In the genomic region with DNA sequence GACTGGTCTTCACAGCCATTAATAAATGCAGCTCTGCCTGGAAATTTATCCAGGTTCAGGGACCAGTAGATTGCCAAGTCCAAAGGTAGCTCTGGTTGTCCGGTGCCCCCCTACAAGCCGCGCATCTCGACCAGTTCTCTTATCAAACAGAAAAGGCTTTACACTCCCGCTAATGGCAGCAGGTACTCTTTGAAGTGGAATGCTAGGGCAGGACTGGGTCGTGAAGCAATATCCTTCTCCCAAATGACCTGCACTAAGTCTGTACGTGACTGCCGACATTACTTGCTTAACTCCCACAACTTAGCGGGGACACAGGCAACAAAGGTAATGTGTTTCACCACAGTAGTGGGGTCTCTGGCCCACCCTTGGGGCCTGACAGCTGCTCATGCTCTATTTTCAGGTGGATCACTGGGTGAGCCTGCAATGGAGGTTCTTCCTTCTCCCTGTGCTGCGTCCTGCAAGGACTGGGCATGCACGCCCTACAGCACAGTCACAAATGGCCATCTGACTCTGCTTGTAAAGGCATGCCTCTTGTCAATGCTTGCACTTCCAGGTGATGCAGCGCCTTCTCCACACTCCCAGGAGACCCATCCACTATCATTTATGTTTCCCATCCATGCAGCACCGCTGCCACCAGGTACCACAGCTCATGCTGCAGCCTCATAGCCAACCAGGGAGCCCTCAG, we compare ENCODE assay signal across 13 cellular contexts.
DNase-seq lines count a peak whose midpoint lies in the region; ATAC-seq, FAIRE-seq and TF ChIP-seq lines count a peak whose summit lies in the region.
"Had no signal": no experiment of that assay in that cellular context is flagged by ENCODE, and none has a peak within 500 bp of the region (broad histone marks: within the 10 kb centered on the region; RNA-seq: fewer than 3 reads in every experiment).

No MANE protein-coding gene starts in this region.

- intact Hi-C loops in HepG2 (cut with micrococcal nuclease; ENCODE audit: unreplicated experiment) = no loop called here
- intact Hi-C loops in right lobe of liver (cut with DNase I) = no loop called here
- intact Hi-C loops in K562 (cut with micrococcal nuclease) = loop anchor here (1.0 kb wide), 1 partner anchor 330 kb away; no protein-coding TSS in a partner anchor

- no peak for TF ChIP-seq POLR2A in HepG2 (IDR thresholded peaks at IDR 0.05; ENCODE audit: insufficient read depth in 1 of 2, low read depth in 2 of 2, low read length in 2 of 2)
- TF ChIP-seq POLR2A in right lobe of liver (IDR thresholded peaks at IDR 0.05) = no peak
- TF ChIP-seq POLR2A in K562 (conservative IDR thresholded peaks at IDR 0.05) = no peak

- FAIRE-seq in HepG2 (lab: Jason Lieb, UNC) (no peak), K562 (lab: Jason Lieb, UNC) (no peak)
- FAIRE-seq: GM18507 had no signal

- TF ChIP-seq CTCF in HepG2 (CRISPR knock-in tag; IDR thresholded peaks at IDR 0.05) (no peak), right lobe of liver (IDR thresholded peaks at IDR 0.05) (no peak), K562 (IDR thresholded peaks at IDR 0.05 in 2 of 3, conservative IDR thresholded peaks at IDR 0.05 in 1 of 3; ENCODE audit: insufficient read depth in 2 of 3, low read depth in 1 of 3, low read length in 3 of 3) (no peak), foreskin keratinocyte (conservative IDR thresholded peaks at IDR 0.05) (no peak), foreskin fibroblast (IDR thresholded peaks at IDR 0.05; ENCODE audit: low read depth, low read length) (no peak)

- peak overlapping the region in 2 of 3 experiments; percentile 4 to 17; a peak in 2 of 6 replicates for H3K4me3 ChIP-seq in HepG2 (replicated peaks in 1 of 3; ENCODE audit: insufficient read depth in 1 of 3, low read depth in 2 of 3, low read length in 3 of 3)
- H3K4me3 ChIP-seq in right lobe of liver = no peak overlapping the region
- H3K4me3 ChIP-seq in K562 = no peak overlapping the region
- H3K4me3 ChIP-seq in foreskin fibroblast (ENCODE audit: low read depth in 1 of 2, low read length in 2 of 2) = no peak overlapping the region
- H3K4me3 ChIP-seq: BLaER1 treated with 17β-estradiol and CSF1 and Interleukin-3, amounts not matched to agents 10 nM and 100 nM had no signal

- POLR2A ChIA-PET in HepG2 (lab: Yijun Ruan, JAX) (no interaction called here), K562 (lab: Yijun Ruan, JAX) (no interaction called here)

- in situ Hi-C loops in HepG2 (cut with HindIII; ENCODE audit: extremely low pct_ligation_motif_present, low pct_unique_long_range_greater_than_20kb) = no loop called here
- in situ Hi-C loops in K562 (cut with MboI) = no loop called here

- H3K4me2 ChIP-seq in HepG2 (ENCODE audit: low read depth, low read length) (peak overlapping the region; percentile 49), K562 (ENCODE audit: insufficient read depth, low read length) (no peak overlapping the region)
- H3K4me2 ChIP-seq: KMS-11 had no signal

- peak; percentile 77 for ATAC-seq in HepG2
- ATAC-seq in right lobe of liver = no peak
- ATAC-seq in K562 = no peak
- ATAC-seq in foreskin keratinocyte = peak; percentile 3
- ATAC-seq in GM18907 (IDR thresholded peaks at IDR 0.05; ENCODE audit: unreplicated experiment) = no peak

- no peak for TF ChIP-seq EP300 in HepG2 (IDR thresholded peaks at IDR 0.05; ENCODE audit: low read depth in 2 of 2, low read length in 2 of 2)
- no peak for TF ChIP-seq EP300 in HepG2 (CRISPR knock-in tag; IDR thresholded peaks at IDR 0.05; ENCODE audit: borderline replicate concordance)
- no peak for TF ChIP-seq EP300 in K562 (IDR thresholded peaks at IDR 0.05; ENCODE audit: low read length)

- DNase-seq in HepG2 (ENCODE audit: low spot score) = peak; percentile 65
- no peak for DNase-seq in right lobe of liver
- no peak for DNase-seq in K562 (ENCODE audit: extremely low read depth in 1 of 4, low spot score in 3 of 4)
- peak in 1 of 2 donors; percentile 45 for DNase-seq in foreskin keratinocyte
- no peak for DNase-seq in foreskin fibroblast
- no peak for DNase-seq in GM19238 (ENCODE audit: insufficient read length, low spot score)
- DNase-seq: ACHN, GOT3, HCEC 1CT had no signal

- no peaks in the 10 kb centered on the region for H3K9me3 ChIP-seq in HepG2 (ENCODE audit: low read length)
- H3K9me3 ChIP-seq in right lobe of liver = no peaks in the 10 kb centered on the region
- H3K9me3 ChIP-seq in K562 (replicated peaks; ENCODE audit: control insufficient read depth, insufficient read depth, low read depth, low read length) = no peaks in the 10 kb centered on the region

- H3K27me3 ChIP-seq in HepG2 (ENCODE audit: control insufficient read depth in 1 of 2, insufficient read depth in 2 of 2, low read length in 2 of 2) (no peaks in the 10 kb centered on the region), right lobe of liver (no peaks in the 10 kb centered on the region), K562 (ENCODE audit: control insufficient read depth in 2 of 2, insufficient read depth in 2 of 2, low read length in 2 of 2) (no peaks in the 10 kb centered on the region), foreskin keratinocyte (no peaks in the 10 kb centered on the region)
- H3K27me3 ChIP-seq: BLaER1 treated with 17β-estradiol and CSF1 and Interleukin-3, amounts not matched to agents 10 nM and 100 nM had no signal

- H3K27ac ChIP-seq in HepG2 (ENCODE audit: extremely low read length, insufficient read depth, low read length) (no peak overlapping the region), right lobe of liver (no peak overlapping the region), K562 (ENCODE audit: extremely low read depth, low read depth, low read length) (no peak overlapping the region), foreskin keratinocyte (no peak overlapping the region)
- H3K27ac ChIP-seq: BLaER1 treated with 17β-estradiol and CSF1 and Interleukin-3, amounts not matched to agents 10 nM and 100 nM; KMS-11 had no signal

- BruUV-seq in HepG2 (replicated peaks; lab: Mats Ljungman, UMichigan) (no TSS peak), K562 (replicated peaks; lab: Mats Ljungman, UMichigan) (no TSS peak)

- CTCF ChIA-PET in HepG2 (lab: Yijun Ruan, JAX; ENCODE audit: low intra/inter-chr PET ratio, low total read pairs) = no interaction called here
- CTCF ChIA-PET in K562 (lab: Yijun Ruan, JAX; ENCODE audit: low intra/inter-chr PET ratio) = no interaction called here

- H2AFZ ChIP-seq in HepG2 (ENCODE audit: low read length) (no peak overlapping the region), K562 (ENCODE audit: low read depth, low read length) (peak overlapping the region; percentile 73; the same call in 1 of the 2 replicates)

- no peak overlapping the region for H3K9ac ChIP-seq in HepG2 (ENCODE audit: insufficient read depth, low read depth, low read length)
- H3K9ac ChIP-seq in K562 (ENCODE audit: insufficient read depth in 1 of 2, low read depth in 2 of 2, low read length in 2 of 2) = no peak overlapping the region; a peak in 1 of 4 replicates
- H3K9ac ChIP-seq: BLaER1 treated with 17β-estradiol and CSF1 and Interleukin-3, amounts not matched to agents 10 nM and 100 nM; KMS-11 had no signal

- H3K36me3 ChIP-seq in HepG2 (replicated peaks in 1 of 2; ENCODE audit: control insufficient read depth in 1 of 2, insufficient read depth in 2 of 2, low read length in 2 of 2) = no peaks in the 10 kb centered on the region
- H3K36me3 ChIP-seq in right lobe of liver = no peaks in the 10 kb centered on the region
- no peaks in the 10 kb centered on the region for H3K36me3 ChIP-seq in K562 (ENCODE audit: control insufficient read depth, insufficient read depth, low read length)
- H3K36me3 ChIP-seq: BLaER1 treated with 17β-estradiol and CSF1 and Interleukin-3, amounts not matched to agents 10 nM and 100 nM had no signal

- H4K20me1 ChIP-seq in HepG2 (ENCODE audit: insufficient read depth, low read length) (no peaks in the 10 kb centered on the region), K562 (replicated peaks; ENCODE audit: control insufficient read depth, insufficient read depth, low read length) (no peaks in the 10 kb centered on the region)
- H4K20me1 ChIP-seq: BLaER1 treated with 17β-estradiol and CSF1 and Interleukin-3, amounts not matched to agents 10 nM and 100 nM had no signal

- 12% methylated on average over 9 of the region's 13 CpGs for WGBS in HepG2 (ENCODE audit: low lambda C conversion rate)
- WGBS in right lobe of liver (ENCODE audit: insufficient coverage, low coverage, low lambda C conversion rate, missing lambda C conversion rate) = 74% methylated on average over 10 of the region's 13 CpGs
- WGBS in K562 (ENCODE audit: insufficient coverage, low coverage, missing lambda C conversion rate) = 53% methylated on average over 12 of the region's 13 CpGs

- peaks cover 36% of the 10 kb centered on the region for H3K4me1 ChIP-seq in HepG2 (ENCODE audit: insufficient read depth, low read length)
- no peaks in the 10 kb centered on the region for H3K4me1 ChIP-seq in right lobe of liver
- H3K4me1 ChIP-seq in K562 (replicated peaks in 1 of 2; ENCODE audit: control insufficient read depth in 2 of 2, insufficient read depth in 2 of 2, low read length in 2 of 2) = peaks cover 0 to 30% of the 10 kb centered on the region in 2 experiments; a peak in 3 of 5 replicates
- no peaks in the 10 kb centered on the region for H3K4me1 ChIP-seq in foreskin keratinocyte

- TF ChIP-seq RAD21 in HepG2 (CRISPR knock-in tag; IDR thresholded peaks at IDR 0.05) (no peak), K562 (CRISPR knock-in tag; conservative IDR thresholded peaks at IDR 0.05 in 1 of 2, IDR thresholded peaks at IDR 0.05 in 1 of 2) (no peak)

- no peaks in the 10 kb centered on the region for H3K9me1 ChIP-seq in K562 (ENCODE audit: control insufficient read depth, insufficient read depth, low read length)

- no peaks in the 10 kb centered on the region for H3K79me2 ChIP-seq in HepG2 (ENCODE audit: insufficient read depth, low read length)
- no peaks in the 10 kb centered on the region for H3K79me2 ChIP-seq in K562 (ENCODE audit: control insufficient read depth, insufficient read depth, low read length)

TF ChIP-seq in HepG2, 621 proteins besides CTCF, POLR2A, EP300 and RAD21 (continues in another document):
- no peak for TF ChIP-seq NFATC3 (CRISPR knock-in tag; IDR thresholded peaks at IDR 0.05)
- TF ChIP-seq ZSCAN31 (CRISPR knock-in tag; IDR thresholded peaks at IDR 0.05; ENCODE audit: low read depth) = no peak
- TF ChIP-seq ZNF724P (CRISPR knock-in tag; IDR thresholded peaks at IDR 0.05; ENCODE audit: borderline replicate concordance) = no peak
- TF ChIP-seq ZNF792 (CRISPR knock-in tag; IDR thresholded peaks at IDR 0.05) = no peak
- TF ChIP-seq AGO1 (IDR thresholded peaks at IDR 0.05; ENCODE audit: low read depth, low read length, poor library complexity, severe bottlenecking) = no peak
- TF ChIP-seq PHF21A (CRISPR knock-in tag; IDR thresholded peaks at IDR 0.05) = no peak

TF ChIP-seq in K562, 482 proteins besides CTCF, POLR2A, EP300 and RAD21 (continues in another document):
- TF ChIP-seq MTA1 (IDR thresholded peaks at IDR 0.05; ENCODE audit: borderline replicate concordance) = no peak

Comparison
In these comparisons a context has a peak if more than half of its experiments do, and no peak if none do; other contexts are left out.
1. ATAC-seq: peak in HepG2 (single experiment) and foreskin keratinocyte (single experiment); none in right lobe of liver (0 of 4), K562 (single experiment) and GM18907 (single experiment).
2. H3K4me3 ChIP-seq: peak in HepG2 (2 of 3); none in right lobe of liver (0 of 3), K562 (single experiment) and foreskin fibroblast (0 of 2).
3. Of the 241 proteins assayed by ChIP-seq in both HepG2 and K562: peak only in HepG2: CEBPB, CEBPG, FOXA3, GATAD2A, HMG20A, SP2 and 1 more; only in K562: none; in both: none; in neither: 234.